8 cellular contexts compared by ENCODE assay signal in genomic region chr6:95364016-95364604, GRCh38.
DNase-seq lines count a peak whose midpoint lies in the region; ATAC-seq and TF ChIP-seq lines count a peak whose summit lies in the region.

No MANE protein-coding gene starts in this region.

- H3K9me3 ChIP-seq in tibial nerve, result no peaks in the 10 kb centered on the region
- H3K9me3 ChIP-seq in MG63, result no peaks in the 10 kb centered on the region

- ATAC-seq in GM19351 (IDR thresholded peaks at IDR 0.05; ENCODE audit: unreplicated experiment), result peak; percentile 93
- ATAC-seq in HG03280 (IDR thresholded peaks at IDR 0.05; ENCODE audit: unreplicated experiment), result peak; percentile 69

- H3K36me3 ChIP-seq in tibial nerve (no peaks in the 10 kb centered on the region), MG63 (no peaks in the 10 kb centered on the region)

- WGBS in tibial nerve, 2 donors, result 57 to 69% methylated on average over 4 of the region's 4 CpGs

- no peaks in the 10 kb centered on the region for H3K4me1 ChIP-seq in tibial nerve

- no peak for TF ChIP-seq EP300 in tibial nerve (IDR thresholded peaks at IDR 0.05)

- DNase-seq in COR-L47 (lab: John Stamatoyannopoulos, UW) (peak; percentile 33), NCI-H526 treated with DMSO at 0.1 percent for 48 hours (lab: John Stamatoyannopoulos, UW) (peak; percentile 25), epithelial cell of esophagus (ENCODE audit: low read depth) (peak; percentile 37), tibial nerve (ENCODE audit: low spot score in 2 of 2) (no peak), MG63 (no peak), T-helper 9 cell (no peak)

- H3K27me3 ChIP-seq in tibial nerve (no peaks in the 10 kb centered on the region), MG63 (no peaks in the 10 kb centered on the region)

- no peak overlapping the region for H3K27ac ChIP-seq in tibial nerve

- peak; percentile 28 for TF ChIP-seq CTCF in epithelial cell of esophagus (IDR thresholded peaks at IDR 0.05; ENCODE audit: insufficient read depth, low read depth, low read length, missing control alignments)
- peak in 3 of 5 experiments; percentile 12 to 38 (median 22) for TF ChIP-seq CTCF in tibial nerve (IDR thresholded peaks at IDR 0.05)

- TF ChIP-seq POLR2A in tibial nerve (IDR thresholded peaks at IDR 0.05), result no peak

- H3K4me3 ChIP-seq in epithelial cell of esophagus (ENCODE audit: low read length) (no peak overlapping the region), tibial nerve (no peak overlapping the region), MG63 (no peak overlapping the region)

Comparison
In these comparisons a context has a peak if more than half of its experiments do, and no peak if none do; other contexts are left out.
1. DNase-seq: peak in COR-L47 (single experiment), NCI-H526 treated with DMSO at 0.1 percent for 48 hours (single experiment) and epithelial cell of esophagus (single experiment); none in tibial nerve (0 of 2), MG63 (single experiment) and T-helper 9 cell (single experiment).